25 cellular contexts compared by ENCODE assay signal in the genomic region with DNA sequence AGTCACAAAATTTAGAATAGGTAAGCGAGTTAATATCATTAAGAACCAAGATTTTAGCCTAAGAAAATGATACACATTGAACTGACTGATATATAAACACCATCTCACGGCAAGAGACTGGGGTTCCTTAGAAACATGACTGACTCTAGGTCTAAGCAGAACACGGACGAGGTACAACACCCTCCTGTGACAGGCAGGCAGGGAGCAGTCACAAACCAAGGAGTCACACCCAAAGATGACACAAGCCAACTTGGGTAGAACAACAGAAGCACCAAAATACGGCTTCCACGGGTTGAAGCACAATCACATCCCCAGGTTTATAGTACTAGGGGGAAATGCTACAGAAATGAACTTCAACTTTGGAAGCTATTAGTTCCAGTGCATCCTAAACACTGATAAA. TPM values are rescaled to one million over a fixed set of nuclear protein-coding genes. Genes with fewer than 3 reads are reported as not detected.
DNase-seq lines count a peak whose midpoint lies in the region; ATAC-seq and TF ChIP-seq lines count a peak whose summit lies in the region.
"Had no signal": no experiment of that assay in that cellular context is flagged by ENCODE, and none has a peak within 500 bp of the region (broad histone marks: within the 10 kb centered on the region; RNA-seq: fewer than 3 reads in every experiment).

No MANE protein-coding gene starts in this region.

- no peak overlapping the region for H3K9ac ChIP-seq in mesenchymal stem cell (ENCODE audit: low read length)
- H3K9ac ChIP-seq: BLaER1 treated with 17β-estradiol and CSF1 and Interleukin-3, amounts not matched to agents 10 nM and 100 nM had no signal

- peak overlapping the region; percentile 19 for H4K8ac ChIP-seq in mesenchymal stem cell (ENCODE audit: low read length)

- H3K9me3 ChIP-seq in CD4-positive, alpha-beta T cell (ENCODE audit: control insufficient read depth, low read length) = no peaks in the 10 kb centered on the region
- no peaks in the 10 kb centered on the region for H3K9me3 ChIP-seq in mesenchymal stem cell (ENCODE audit: control insufficient read depth, low read length)
- H3K9me3 ChIP-seq in prostate gland = no peaks in the 10 kb centered on the region
- H3K9me3 ChIP-seq: A549 had no signal

- H3K23ac ChIP-seq in mesenchymal stem cell (ENCODE audit: low read length in 2 of 2) = no peak overlapping the region

- peaks cover 13% of the 10 kb centered on the region for H3K36me3 Mint-ChIP-seq in activated CD8-positive, alpha-beta memory T cell treated with anti-CD3 and anti-CD28 coated beads, Interleukin-2, amount 10 ng/mL, durations not matched to agents 7 days and 5 days
- H3K36me3 Mint-ChIP-seq in CD4-positive, alpha-beta T cell (ENCODE audit: low read depth) = peaks cover 13% of the 10 kb centered on the region
- peaks cover 3% of the 10 kb centered on the region for H3K36me3 Mint-ChIP-seq in WTC11

- H3K27me3 ChIP-seq in CD4-positive, alpha-beta T cell (ENCODE audit: control insufficient read depth, insufficient read depth, low read length) = no peaks in the 10 kb centered on the region
- H3K27me3 ChIP-seq in mesenchymal stem cell (ENCODE audit: control insufficient read depth in 1 of 2, insufficient read depth in 1 of 2, low read length in 2 of 2) (no peaks in the 10 kb centered on the region), prostate gland (replicated peaks; ENCODE audit: insufficient read depth) (no peaks in the 10 kb centered on the region)
- H3K27me3 ChIP-seq: BLaER1 treated with 17β-estradiol and CSF1 and Interleukin-3, amounts not matched to agents 10 nM and 100 nM had no signal

- no peak overlapping the region for H3K18ac ChIP-seq in mesenchymal stem cell (ENCODE audit: low read depth in 1 of 2, low read length in 2 of 2)

- CTCF ChIA-PET in activated CD8-positive, alpha-beta memory T cell treated with anti-CD3 and anti-CD28 coated beads, Interleukin-2, amount 10 ng/mL, durations not matched to agents 7 days and 5 days (lab: Charles Lee) = no interaction called here
- CTCF ChIA-PET in CD4-positive, alpha-beta T cell (lab: Charles Lee) = no interaction called here
- CTCF ChIA-PET in WTC11 (lab: Charles Lee) = no interaction called here

- no peak for TF ChIP-seq POLR2A in prostate gland (IDR thresholded peaks at IDR 0.05)

- H3K27me3 Mint-ChIP-seq in activated CD8-positive, alpha-beta memory T cell treated with anti-CD3 and anti-CD28 coated beads, Interleukin-2, amount 10 ng/mL, durations not matched to agents 7 days and 5 days = no peaks in the 10 kb centered on the region
- no peaks in the 10 kb centered on the region for H3K27me3 Mint-ChIP-seq in CD4-positive, alpha-beta T cell
- no peaks in the 10 kb centered on the region for H3K27me3 Mint-ChIP-seq in WTC11 (ENCODE audit: low read depth)
- H3K27me3 Mint-ChIP-seq: B cell; CD4-positive, alpha-beta memory T cell; CD8-positive, alpha-beta memory T cell had no signal

- POLR2A ChIA-PET in CD4-positive, alpha-beta T cell (lab: Charles Lee) = interaction anchor here (0.9 to 1.9 kb wide), 2 partner anchors 24 to 196 kb away, joined by 3 to 7 read pairs; no protein-coding TSS in a partner anchor
- POLR2A ChIA-PET in WTC11 (lab: Charles Lee) = no interaction called here

- H2BK120ac ChIP-seq in mesenchymal stem cell (ENCODE audit: low read depth, low read length) = no peak overlapping the region

- H3K27ac ChIP-seq in CD4-positive, alpha-beta T cell (ENCODE audit: low read depth, low read length) = no peak overlapping the region
- H3K27ac ChIP-seq in mesenchymal stem cell (ENCODE audit: low read length, poor library complexity, severe bottlenecking) (no peak overlapping the region), prostate gland (no peak overlapping the region)
- H3K27ac ChIP-seq: 22Rv1; A549; BLaER1 treated with 17β-estradiol and CSF1 and Interleukin-3, amounts not matched to agents 10 nM and 100 nM; C4-2B had no signal

- no peak overlapping the region for H3K4me2 ChIP-seq in mesenchymal stem cell (ENCODE audit: low read length, poor library complexity, severe bottlenecking)
- H3K4me2 ChIP-seq: A549 had no signal

- H3K79me1 ChIP-seq in mesenchymal stem cell (replicated peaks; ENCODE audit: low read length, poor library complexity, severe bottlenecking) = peaks cover 9% of the 10 kb centered on the region

- no peak overlapping the region for H3K4me3 Mint-ChIP-seq in activated CD8-positive, alpha-beta memory T cell treated with anti-CD3 and anti-CD28 coated beads, Interleukin-2, amount 10 ng/mL, durations not matched to agents 7 days and 5 days
- H3K4me3 Mint-ChIP-seq in CD4-positive, alpha-beta T cell = no peak overlapping the region
- H3K4me3 Mint-ChIP-seq in WTC11 = no peak overlapping the region
- H3K4me3 Mint-ChIP-seq: B cell; CD8-positive, alpha-beta memory T cell had no signal

- no peak overlapping the region for H3K14ac ChIP-seq in mesenchymal stem cell (ENCODE audit: low read length in 2 of 2)

- 91% methylated on average over 3 of the region's 6 CpGs for WGBS in mesenchymal stem cell
- 90% methylated on average over 6 of the region's 6 CpGs for WGBS in prostate gland

- no peak overlapping the region for H3K4ac ChIP-seq in mesenchymal stem cell (ENCODE audit: low read depth in 1 of 2, low read length in 2 of 2)

- H3K9me3 Mint-ChIP-seq in activated CD8-positive, alpha-beta memory T cell treated with anti-CD3 and anti-CD28 coated beads, Interleukin-2, amount 10 ng/mL, durations not matched to agents 7 days and 5 days (ENCODE audit: low read depth) = no peaks in the 10 kb centered on the region
- no peaks in the 10 kb centered on the region for H3K9me3 Mint-ChIP-seq in CD4-positive, alpha-beta T cell
- no peaks in the 10 kb centered on the region for H3K9me3 Mint-ChIP-seq in WTC11
- H3K9me3 Mint-ChIP-seq: CD8-positive, alpha-beta memory T cell had no signal

- no peak overlapping the region for H2AFZ ChIP-seq in mesenchymal stem cell (ENCODE audit: low read depth, low read length)

- no peak overlapping the region for H2BK15ac ChIP-seq in mesenchymal stem cell (ENCODE audit: low read depth, poor library complexity, severe bottlenecking)

- no peak overlapping the region for H2BK12ac ChIP-seq in mesenchymal stem cell (ENCODE audit: low read length in 2 of 2)

- no peak for ATAC-seq in activated CD8-positive, alpha-beta memory T cell treated with anti-CD3 and anti-CD28 coated beads, Interleukin-2, amount 10 ng/mL, durations not matched to agents 7 days and 5 days
- ATAC-seq in CD4-positive, alpha-beta T cell (ENCODE audit: poor library complexity) = peak; percentile 73
- ATAC-seq in WTC11 (no peak), GM19397 (IDR thresholded peaks at IDR 0.05; ENCODE audit: unreplicated experiment) (no peak), HG02798 (IDR thresholded peaks at IDR 0.05; ENCODE audit: poor library complexity, unreplicated experiment) (no peak)
- ATAC-seq: A549, GM12878 had no signal

- H3K27ac Mint-ChIP-seq in activated CD8-positive, alpha-beta memory T cell treated with anti-CD3 and anti-CD28 coated beads, Interleukin-2, amount 10 ng/mL, durations not matched to agents 7 days and 5 days = no peak overlapping the region
- H3K27ac Mint-ChIP-seq in CD4-positive, alpha-beta T cell = peak overlapping the region; percentile 32
- peak overlapping the region; percentile 37 for H3K27ac Mint-ChIP-seq in WTC11
- H3K27ac Mint-ChIP-seq: B cell had no signal

- TF ChIP-seq CTCF in CD4-positive, alpha-beta T cell (IDR thresholded peaks at IDR 0.05) = no peak
- TF ChIP-seq CTCF in WTC11 (IDR thresholded peaks at IDR 0.05) = no peak
- no peak for TF ChIP-seq CTCF in prostate gland (IDR thresholded peaks at IDR 0.05)

- peak; percentile 28 for DNase-seq in activated CD8-positive, alpha-beta memory T cell treated with anti-CD3 and anti-CD28 coated beads, Interleukin-2, amount 50 U/mL, for 48 hours
- no peak for DNase-seq in activated CD8-positive, alpha-beta memory T cell treated with anti-CD3 and anti-CD28 coated beads, Interleukin-2, amount 10 ng/mL, durations not matched to agents 7 days and 5 days
- no peak for DNase-seq in CD4-positive, alpha-beta T cell
- DNase-seq in WTC11 (ENCODE audit: low spot score) = no peak
- no peak for DNase-seq in mesenchymal stem cell
- no peak for DNase-seq in prostate gland (ENCODE audit: low spot score)
- DNase-seq: AML-193; CD4-positive, alpha-beta memory T cell; CD8-positive, alpha-beta memory T cell; COR-L47; DMS 273 treated with DMSO at 0.1 percent for 48 hours; DMS153; DMS53; DMS79; DND-41; EL; GDM1 had no signal

- intact Hi-C loops in CD4-positive, alpha-beta T cell (cut with DNase I, micrococcal nuclease) = no loop called here
- intact Hi-C loops in prostate gland (cut with DNase I) = no loop called here

- H4K91ac ChIP-seq in mesenchymal stem cell (ENCODE audit: low read length) = no peak overlapping the region

- H2AK5ac ChIP-seq in mesenchymal stem cell (ENCODE audit: low read length, severe bottlenecking) = no peak overlapping the region

- H3K4me1 ChIP-seq in mesenchymal stem cell (ENCODE audit: control insufficient read depth, insufficient read depth, low read depth, low read length) = peaks cover 11% of the 10 kb centered on the region
- H3K4me1 ChIP-seq in prostate gland (replicated peaks) = no peaks in the 10 kb centered on the region

- peaks cover 13% of the 10 kb centered on the region for H3K4me1 Mint-ChIP-seq in activated CD8-positive, alpha-beta memory T cell treated with anti-CD3 and anti-CD28 coated beads, Interleukin-2, amount 10 ng/mL, durations not matched to agents 7 days and 5 days
- peaks cover 68% of the 10 kb centered on the region for H3K4me1 Mint-ChIP-seq in CD4-positive, alpha-beta T cell (ENCODE audit: low read depth)
- peaks cover 11% of the 10 kb centered on the region for H3K4me1 Mint-ChIP-seq in WTC11

- no peak overlapping the region for H2BK5ac ChIP-seq in mesenchymal stem cell (ENCODE audit: low read depth, low read length, poor library complexity, severe bottlenecking)

- no peak overlapping the region for H3K4me3 ChIP-seq in mesenchymal stem cell (ENCODE audit: insufficient read depth in 1 of 2, low read depth in 1 of 2, low read length in 2 of 2)
- H3K4me3 ChIP-seq in prostate gland = no peak overlapping the region
- H3K4me3 ChIP-seq: A549; BLaER1 treated with 17β-estradiol and CSF1 and Interleukin-3, amounts not matched to agents 10 nM and 100 nM; GM12878 had no signal

- H3K36me3 ChIP-seq in mesenchymal stem cell (ENCODE audit: control insufficient read depth in 1 of 2, insufficient read depth in 2 of 2, low read depth in 1 of 2, low read length in 2 of 2) (peaks cover 5 to 13% of the 10 kb centered on the region in 2 experiments), prostate gland (no peaks in the 10 kb centered on the region)

RNA-seq across cellular contexts. Expression of a gene that starts 24.3 kb away (rescaled TPM):
- total RNA-seq in activated CD8-positive, alpha-beta memory T cell treated with anti-CD3 and anti-CD28 coated beads, Interleukin-2, amount 10 ng/mL, durations not matched to agents 7 days and 5 days = 100 to 1,000 TPM; 176 to 232 TPM
- 10 to 100 TPM; 82.0 to 97.9 TPM for total RNA-seq in CD4-positive, alpha-beta T cell
- 330 to 368 TPM (median 346 TPM) in 3 replicates for total RNA-seq in WTC11 (2021)
- polyA plus RNA-seq in mesenchymal stem cell (2013, experiment 1 of 2) = 768 TPM
- 740 TPM for polyA plus RNA-seq in mesenchymal stem cell (2013, experiment 2 of 2)
- total RNA-seq in prostate gland = 100 to 1,000 TPM; 529 to 612 TPM

RNA-seq across cellular contexts. Expression of a gene that starts 24.6 kb away (rescaled TPM):
- total RNA-seq in activated CD8-positive, alpha-beta memory T cell treated with anti-CD3 and anti-CD28 coated beads, Interleukin-2, amount 10 ng/mL, durations not matched to agents 7 days and 5 days = 100 to 1,000 TPM; 242 to 290 TPM
- 100 to 1,000 TPM; 189 to 196 TPM for total RNA-seq in CD4-positive, alpha-beta T cell
- total RNA-seq in WTC11 (2021) (347 to 354 TPM (median 353 TPM) in 3 replicates), prostate gland (100 to 1,000 TPM; 202 to 284 TPM)
- polyA plus RNA-seq in mesenchymal stem cell (2013, experiment 1 of 2) = 369 TPM
- 372 TPM for polyA plus RNA-seq in mesenchymal stem cell (2013, experiment 2 of 2)
